ENCODE assay signal across 9 cellular contexts in genomic region chr7:76267107-76267834, GRCh38. TPM values are rescaled to one million over a fixed set of nuclear protein-coding genes. Genes with fewer than 3 reads are reported as not detected.
A peak's percentile ranks its signal among the peaks of the same experiment; 100 is the strongest.
DNase-seq lines count a peak whose midpoint lies in the region; ATAC-seq and TF ChIP-seq lines count a peak whose summit lies in the region.
"Had no signal": no experiment of that assay in that cellular context is flagged by ENCODE, and none has a peak within 500 bp of the region (broad histone marks: within the 10 kb centered on the region; RNA-seq: fewer than 3 reads in every experiment).

No MANE protein-coding gene starts in this region.

- H3K27ac Mint-ChIP-seq in activated naive CD4-positive, alpha-beta T cell treated with anti-CD3 and anti-CD28 coated beads for 36 hours: no peak overlapping the region
- no peak overlapping the region for H3K27ac Mint-ChIP-seq in activated naive CD8-positive, alpha-beta T cell

- H3K4me3 ChIP-seq in lower lobe of right lung: peak overlapping the region; percentile 31
- peak overlapping the region; percentile 63 for H3K4me3 ChIP-seq in thoracic aorta

- H3K9me3 Mint-ChIP-seq in activated naive CD4-positive, alpha-beta T cell treated with anti-CD3 and anti-CD28 coated beads for 36 hours: no peaks in the 10 kb centered on the region
- no peaks in the 10 kb centered on the region for H3K9me3 Mint-ChIP-seq in activated naive CD8-positive, alpha-beta T cell (ENCODE audit: low read depth)

- H3K36me3 Mint-ChIP-seq in activated naive CD4-positive, alpha-beta T cell treated with anti-CD3 and anti-CD28 coated beads for 36 hours (ENCODE audit: low read depth): no peaks in the 10 kb centered on the region
- H3K36me3 Mint-ChIP-seq in activated naive CD8-positive, alpha-beta T cell: no peaks in the 10 kb centered on the region

- H3K27ac ChIP-seq in lower lobe of right lung (no peak overlapping the region), thoracic aorta (no peak overlapping the region)

- DNase-seq in activated naive CD4-positive, alpha-beta T cell treated with anti-CD3 and anti-CD28 coated beads for 36 hours: no peak
- DNase-seq in activated naive CD4-positive, alpha-beta T cell treated with anti-CD3 and anti-CD28 coated beads, Interleukin-2, amount 50 U/mL, for 16 hours: no peak
- DNase-seq in lower lobe of right lung: no peak
- DNase-seq in thoracic aorta (ENCODE audit: low spot score): no peak
- DNase-seq in middle frontal gyrus (ENCODE audit: extremely low spot score, low spot score): no peak
- no peak for DNase-seq in SIG-M5 treated with dmso at 0.1 percent for 504 hours (lab: John Stamatoyannopoulos, UW; ENCODE audit: unreplicated experiment)
- DNase-seq: NCI-H2171 treated with DMSO at 0.1 percent for 48 hours had no signal

- intact Hi-C loops in activated naive CD4-positive, alpha-beta T cell treated with anti-CD3 and anti-CD28 coated beads for 36 hours (cut with micrococcal nuclease): loop anchor here (10.0 kb wide), 1 partner anchor 392 kb away; the partner anchor contains the start of gene RHBDD2
- intact Hi-C loops in lower lobe of right lung (cut with DNase I): no loop called here

- no peak for TF ChIP-seq CTCF in lower lobe of right lung (IDR thresholded peaks at IDR 0.05)
- no peak for TF ChIP-seq CTCF in thoracic aorta (IDR thresholded peaks at IDR 0.05)

- peak overlapping the region; percentile 32 for H3K4me3 Mint-ChIP-seq in activated naive CD4-positive, alpha-beta T cell treated with anti-CD3 and anti-CD28 coated beads for 36 hours
- peak overlapping the region; percentile 35 for H3K4me3 Mint-ChIP-seq in activated naive CD8-positive, alpha-beta T cell

- H3K27me3 Mint-ChIP-seq in activated naive CD4-positive, alpha-beta T cell treated with anti-CD3 and anti-CD28 coated beads for 36 hours (ENCODE audit: low read depth): peaks cover 16% of the 10 kb centered on the region
- peaks cover 10% of the 10 kb centered on the region for H3K27me3 Mint-ChIP-seq in activated naive CD8-positive, alpha-beta T cell

- H3K27me3 ChIP-seq in lower lobe of right lung (ENCODE audit: low read depth): peaks cover 42% of the 10 kb centered on the region
- peaks cover 5% of the 10 kb centered on the region for H3K27me3 ChIP-seq in thoracic aorta (replicated peaks; ENCODE audit: insufficient read depth)

- ATAC-seq in lower lobe of right lung (peak in 1 of 2 donors; percentile 11), thoracic aorta (ENCODE audit: insufficient number of reproducible peaks, low FRiP score, low read depth) (no peak), GM19397 (IDR thresholded peaks at IDR 0.05; ENCODE audit: unreplicated experiment) (no peak)

- H3K4me1 ChIP-seq in lower lobe of right lung: peaks cover 10% of the 10 kb centered on the region
- peaks cover 7 to 15% of the 10 kb centered on the region in 2 donors for H3K4me1 ChIP-seq in thoracic aorta (ENCODE audit: control insufficient read depth in 1 of 2, low read depth in 2 of 2)

- H3K9me3 ChIP-seq in lower lobe of right lung (no peaks in the 10 kb centered on the region), thoracic aorta (no peaks in the 10 kb centered on the region)

- CTCF ChIA-PET in activated naive CD4-positive, alpha-beta T cell treated with anti-CD3 and anti-CD28 coated beads for 36 hours (lab: Charles Lee): interaction anchor here (0.6 kb wide), 1 partner anchor 225 kb away, joined by 4 read pairs; no protein-coding TSS in a partner anchor

- H3K36me3 ChIP-seq in lower lobe of right lung (no peaks in the 10 kb centered on the region), thoracic aorta (no peaks in the 10 kb centered on the region)

- H3K4me1 Mint-ChIP-seq in activated naive CD4-positive, alpha-beta T cell treated with anti-CD3 and anti-CD28 coated beads for 36 hours (ENCODE audit: low read depth): peaks cover 4% of the 10 kb centered on the region
- peaks cover 3% of the 10 kb centered on the region for H3K4me1 Mint-ChIP-seq in activated naive CD8-positive, alpha-beta T cell (ENCODE audit: low read depth)

RNA-seq across cellular contexts. Expression of gene HSPB1, which starts 35.2 kb away (rescaled TPM):
- total RNA-seq in activated naive CD4-positive, alpha-beta T cell treated with anti-CD3 and anti-CD28 coated beads for 36 hours: 100 to 1,000 TPM; 106 to 115 TPM
- 609 TPM for total RNA-seq in lower lobe of right lung
- 1,000 to 10,000 TPM; 1,835 to 2,623 TPM for total RNA-seq in thoracic aorta
